ENCODE assay signal across 19 cellular contexts in the genomic region with DNA sequence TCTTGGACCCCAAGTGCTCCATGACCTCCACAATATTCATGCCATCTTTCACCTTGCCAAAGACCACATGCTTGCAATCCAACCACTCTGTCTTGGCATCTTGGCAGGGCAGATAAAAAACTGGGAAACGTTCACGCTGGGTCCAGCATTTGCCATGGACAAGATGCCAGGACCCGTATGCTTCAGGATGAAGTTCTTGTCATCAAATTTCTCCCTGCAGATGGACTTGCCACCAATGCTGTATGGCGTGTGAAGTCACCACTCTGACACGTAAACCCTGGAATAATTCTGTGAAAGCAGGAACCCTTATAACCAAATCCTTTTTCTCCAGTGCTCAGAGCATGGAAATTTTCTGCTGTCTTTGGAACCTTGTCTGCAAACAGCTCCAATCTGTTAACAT. TPM values are rescaled to one million over a fixed set of nuclear protein-coding genes. Genes with fewer than 3 reads are reported as not detected.
DNase-seq lines count a peak whose midpoint lies in the region; ATAC-seq, FAIRE-seq and TF ChIP-seq lines count a peak whose summit lies in the region.
"Had no signal": no experiment of that assay in that cellular context is flagged by ENCODE, and none has a peak within 500 bp of the region (broad histone marks: within the 10 kb centered on the region; RNA-seq: fewer than 3 reads in every experiment).

No MANE protein-coding gene starts in this region.

- in situ Hi-C loops in HepG2 (cut with HindIII; ENCODE audit: extremely low pct_ligation_motif_present, low pct_unique_long_range_greater_than_20kb): no loop called here

- intact Hi-C loops in activated CD8-positive, alpha-beta T cell treated with anti-CD3 and anti-CD28 coated beads for 36 hours (cut with micrococcal nuclease): no loop called here
- intact Hi-C loops in HepG2 (cut with micrococcal nuclease; ENCODE audit: unreplicated experiment) (no loop called here), right lobe of liver (cut with DNase I) (no loop called here)

- TF ChIP-seq CTCF in activated CD8-positive, alpha-beta T cell treated with anti-CD3 and anti-CD28 coated beads for 36 hours (IDR thresholded peaks at IDR 0.05): no peak
- TF ChIP-seq CTCF in HepG2 (CRISPR knock-in tag; IDR thresholded peaks at IDR 0.05) (no peak), right lobe of liver (IDR thresholded peaks at IDR 0.05) (no peak), D721Med (IDR thresholded peaks at IDR 0.05; ENCODE audit: insufficient read depth, missing control alignments) (no peak)

- POLR2A ChIA-PET in activated CD8-positive, alpha-beta T cell treated with anti-CD3 and anti-CD28 coated beads, Interleukin-2, amount 10 ng/mL, durations not matched to agents 7 days and 5 days (lab: Charles Lee): no interaction called here
- POLR2A ChIA-PET in activated CD8-positive, alpha-beta T cell treated with anti-CD3 and anti-CD28 coated beads for 36 hours (lab: Charles Lee): interaction anchor here (1.3 kb wide), 1 partner anchor 88 kb away, joined by 6 read pairs; no protein-coding TSS in a partner anchor
- POLR2A ChIA-PET in HepG2 (lab: Yijun Ruan, JAX): no interaction called here

- H3K36me3 Mint-ChIP-seq in activated CD8-positive, alpha-beta T cell treated with anti-CD3 and anti-CD28 coated beads, Interleukin-2, amount 10 ng/mL, durations not matched to agents 7 days and 5 days (ENCODE audit: low read depth): peaks cover 71% of the 10 kb centered on the region
- peaks cover 54% of the 10 kb centered on the region for H3K36me3 Mint-ChIP-seq in activated CD8-positive, alpha-beta T cell treated with anti-CD3 and anti-CD28 coated beads for 36 hours (ENCODE audit: low read depth)
- peaks cover 100% of the 10 kb centered on the region for H3K36me3 Mint-ChIP-seq in stimulated activated effector memory CD8-positive, alpha-beta T cell treated with anti-CD3 and anti-CD28 coated beads, Interleukin-12 subunit alpha, Interleukin-12 subunit beta, amount 100 ng/mL, for 72 hours

- no peaks in the 10 kb centered on the region for H3K79me2 ChIP-seq in HepG2 (ENCODE audit: insufficient read depth, low read length)

- H3K27me3 Mint-ChIP-seq in activated CD8-positive, alpha-beta T cell treated with anti-CD3 and anti-CD28 coated beads, Interleukin-2, amount 10 ng/mL, durations not matched to agents 7 days and 5 days (ENCODE audit: low read depth): no peaks in the 10 kb centered on the region
- no peaks in the 10 kb centered on the region for H3K27me3 Mint-ChIP-seq in activated CD8-positive, alpha-beta T cell treated with anti-CD3 and anti-CD28 coated beads for 36 hours

- H3K9ac ChIP-seq in HepG2 (ENCODE audit: insufficient read depth, low read depth, low read length): no peak overlapping the region
- H3K9ac ChIP-seq: GM23248 had no signal

- H3K4me3 ChIP-seq in HepG2 (replicated peaks in 1 of 3; ENCODE audit: insufficient read depth in 1 of 3, low read depth in 2 of 3, low read length in 3 of 3): no peak overlapping the region
- no peak overlapping the region for H3K4me3 ChIP-seq in right lobe of liver
- H3K4me3 ChIP-seq: GM23248 had no signal

- CTCF ChIA-PET in activated CD8-positive, alpha-beta T cell treated with anti-CD3 and anti-CD28 coated beads, Interleukin-2, amount 10 ng/mL, durations not matched to agents 7 days and 5 days (lab: Charles Lee): interaction anchor here (0.8 to 0.9 kb wide), 2 partner anchors 26 to 68 kb away, joined by 3 read pairs; no protein-coding TSS in a partner anchor
- CTCF ChIA-PET in activated CD8-positive, alpha-beta T cell treated with anti-CD3 and anti-CD28 coated beads for 36 hours (lab: Charles Lee): interaction anchor here (1.0 kb wide), 2 partner anchors 114 to 123 kb away, joined by 3 read pairs; a partner anchor contains a TSS
- CTCF ChIA-PET in HepG2 (lab: Yijun Ruan, JAX; ENCODE audit: low intra/inter-chr PET ratio, low total read pairs): no interaction called here

- no peak for ATAC-seq in activated CD8-positive, alpha-beta T cell treated with anti-CD3 and anti-CD28 coated beads, Interleukin-2, amount 10 ng/mL, durations not matched to agents 7 days and 5 days
- no peak for ATAC-seq in activated CD8-positive, alpha-beta T cell treated with anti-CD3 and anti-CD28 coated beads for 36 hours
- ATAC-seq in HepG2: no peak
- no peak for ATAC-seq in right lobe of liver
- ATAC-seq in stimulated activated effector memory CD8-positive, alpha-beta T cell treated with anti-CD3 and anti-CD28 coated beads, Interleukin-12 subunit alpha, Interleukin-12 subunit beta, amount 100 ng/mL, for 72 hours: no peak
- ATAC-seq: HCT116 had no signal

- H3K4me1 ChIP-seq in HepG2 (ENCODE audit: insufficient read depth, low read length) (0 out of 2 replicates have a peak, but pooled peaks cover 15% of the 10 kb centered on the region), right lobe of liver (peaks cover 0 to 17% (median 2%) of the 10 kb centered on the region in 4 donors)

- H3K4me3 Mint-ChIP-seq in activated CD8-positive, alpha-beta T cell treated with anti-CD3 and anti-CD28 coated beads, Interleukin-2, amount 10 ng/mL, durations not matched to agents 7 days and 5 days: no peak overlapping the region
- no peak overlapping the region for H3K4me3 Mint-ChIP-seq in activated CD8-positive, alpha-beta T cell treated with anti-CD3 and anti-CD28 coated beads for 36 hours
- no peak overlapping the region for H3K4me3 Mint-ChIP-seq in stimulated activated effector memory CD8-positive, alpha-beta T cell treated with anti-CD3 and anti-CD28 coated beads, Interleukin-12 subunit alpha, Interleukin-12 subunit beta, amount 100 ng/mL, for 72 hours
- H3K4me3 Mint-ChIP-seq: CD14-positive monocyte had no signal

- 98% methylated on average over 5 of the region's 5 CpGs for WGBS in HepG2 (ENCODE audit: low lambda C conversion rate)
- 92% methylated on average over 2 of the region's 5 CpGs for WGBS in right lobe of liver (ENCODE audit: insufficient coverage, low coverage, low lambda C conversion rate, missing lambda C conversion rate)

- no peaks in the 10 kb centered on the region for H3K27me3 ChIP-seq in HepG2 (ENCODE audit: control insufficient read depth in 1 of 2, insufficient read depth in 2 of 2, low read length in 2 of 2)
- H3K27me3 ChIP-seq in right lobe of liver: no peaks in the 10 kb centered on the region

- no peaks in the 10 kb centered on the region for H3K9me3 Mint-ChIP-seq in activated CD8-positive, alpha-beta T cell treated with anti-CD3 and anti-CD28 coated beads, Interleukin-2, amount 10 ng/mL, durations not matched to agents 7 days and 5 days (ENCODE audit: insufficient read depth)
- H3K9me3 Mint-ChIP-seq in activated CD8-positive, alpha-beta T cell treated with anti-CD3 and anti-CD28 coated beads for 36 hours: no peaks in the 10 kb centered on the region
- no peaks in the 10 kb centered on the region for H3K9me3 Mint-ChIP-seq in stimulated activated effector memory CD8-positive, alpha-beta T cell treated with anti-CD3 and anti-CD28 coated beads, Interleukin-12 subunit alpha, Interleukin-12 subunit beta, amount 100 ng/mL, for 72 hours
- H3K9me3 Mint-ChIP-seq: CD14-positive monocyte had no signal

- TF ChIP-seq RAD21 in HepG2 (CRISPR knock-in tag; IDR thresholded peaks at IDR 0.05): no peak

- no peak for DNase-seq in activated CD8-positive, alpha-beta T cell treated with anti-CD3 and anti-CD28 coated beads, Interleukin-2, amount 10 ng/mL, durations not matched to agents 7 days and 5 days
- no peak for DNase-seq in activated CD8-positive, alpha-beta T cell treated with anti-CD3 and anti-CD28 coated beads for 36 hours
- no peak for DNase-seq in HepG2 (ENCODE audit: low spot score)
- no peak for DNase-seq in right lobe of liver
- peak; percentile 12 for DNase-seq in cerebellar cortex (ENCODE audit: low spot score)
- no peak for DNase-seq in stimulated activated effector memory CD8-positive, alpha-beta T cell treated with anti-CD3 and anti-CD28 coated beads, Interleukin-12 subunit alpha, Interleukin-12 subunit beta, amount 100 ng/mL, for 72 hours (ENCODE audit: low spot score in 2 of 2)
- DNase-seq in D721Med (ENCODE audit: insufficient read length, low spot score): no peak
- no peak for DNase-seq in amygdala (lab: John Stamatoyannopoulos, UW)
- DNase-seq: DMS 273 treated with DMSO at 0.1 percent for 48 hours; GM23248; Karpas-422; MM.1S; NCI-H1105; NCI-H1694 treated with DMSO at 0.1 percent for 48 hours; NCI-H69; NK-92 treated with Interleukin-12 subunit alpha and Interleukin-12 subunit beta, amount 100 ng/mL, for 24 hours; OCI-M1 had no signal

- peak overlapping the region; percentile 6 for H3K27ac Mint-ChIP-seq in activated CD8-positive, alpha-beta T cell treated with anti-CD3 and anti-CD28 coated beads, Interleukin-2, amount 10 ng/mL, durations not matched to agents 7 days and 5 days
- no peak overlapping the region for H3K27ac Mint-ChIP-seq in activated CD8-positive, alpha-beta T cell treated with anti-CD3 and anti-CD28 coated beads for 36 hours
- H3K27ac Mint-ChIP-seq in stimulated activated effector memory CD8-positive, alpha-beta T cell treated with anti-CD3 and anti-CD28 coated beads, Interleukin-12 subunit alpha, Interleukin-12 subunit beta, amount 100 ng/mL, for 72 hours: peak overlapping the region; percentile 63

- no peak overlapping the region for H3K4me2 ChIP-seq in HepG2 (ENCODE audit: low read depth, low read length)

- H3K4me1 Mint-ChIP-seq in activated CD8-positive, alpha-beta T cell treated with anti-CD3 and anti-CD28 coated beads, Interleukin-2, amount 10 ng/mL, durations not matched to agents 7 days and 5 days (ENCODE audit: low read depth): peaks cover 48% of the 10 kb centered on the region
- H3K4me1 Mint-ChIP-seq in activated CD8-positive, alpha-beta T cell treated with anti-CD3 and anti-CD28 coated beads for 36 hours (ENCODE audit: low read depth): peaks cover 38% of the 10 kb centered on the region
- peaks cover 46% of the 10 kb centered on the region for H3K4me1 Mint-ChIP-seq in stimulated activated effector memory CD8-positive, alpha-beta T cell treated with anti-CD3 and anti-CD28 coated beads, Interleukin-12 subunit alpha, Interleukin-12 subunit beta, amount 100 ng/mL, for 72 hours
- H3K4me1 Mint-ChIP-seq: CD14-positive monocyte had no signal

- peaks cover 20 to 84% of the 10 kb centered on the region in 2 experiments for H3K36me3 ChIP-seq in HepG2 (replicated peaks in 1 of 2; ENCODE audit: control insufficient read depth in 1 of 2, insufficient read depth in 2 of 2, low read length in 2 of 2)
- peaks cover 0 to 51% (median 29%) of the 10 kb centered on the region in 4 donors for H3K36me3 ChIP-seq in right lobe of liver

- no peaks in the 10 kb centered on the region for H3K9me3 ChIP-seq in HepG2 (ENCODE audit: low read length)
- H3K9me3 ChIP-seq in right lobe of liver: no peaks in the 10 kb centered on the region

- TF ChIP-seq EP300 in HepG2 (IDR thresholded peaks at IDR 0.05; ENCODE audit: low read depth in 2 of 2, low read length in 2 of 2) (no peak), HepG2 (CRISPR knock-in tag; IDR thresholded peaks at IDR 0.05; ENCODE audit: borderline replicate concordance) (no peak)

- TF ChIP-seq POLR2A in HepG2 (IDR thresholded peaks at IDR 0.05; ENCODE audit: insufficient read depth in 1 of 2, low read depth in 2 of 2, low read length in 2 of 2) (no peak), right lobe of liver (IDR thresholded peaks at IDR 0.05) (no peak)

- no peak overlapping the region for H2AFZ ChIP-seq in HepG2 (ENCODE audit: low read length)
- H2AFZ ChIP-seq: GM23248 had no signal

- H3K27ac ChIP-seq in HepG2 (ENCODE audit: extremely low read length, insufficient read depth, low read length) (no peak overlapping the region), right lobe of liver (no peak overlapping the region)
- H3K27ac ChIP-seq: GM23248 had no signal

- BruUV-seq in HepG2 (replicated peaks; lab: Mats Ljungman, UMichigan): no TSS peak

- no peaks in the 10 kb centered on the region for H4K20me1 ChIP-seq in HepG2 (ENCODE audit: insufficient read depth, low read length)

- FAIRE-seq in HepG2 (lab: Jason Lieb, UNC): no peak
- FAIRE-seq in D721Med (lab: Jason Lieb, UNC): no peak

RNA-seq across cellular contexts. Expression of a gene that starts 21.5 kb away (rescaled TPM):
- total RNA-seq in activated CD8-positive, alpha-beta T cell treated with anti-CD3 and anti-CD28 coated beads, Interleukin-2, amount 10 ng/mL, durations not matched to agents 7 days and 5 days: 10 to 100 TPM; 64.4 to 64.7 TPM
- 10 to 100 TPM; 56.7 to 59.7 TPM for total RNA-seq in activated CD8-positive, alpha-beta T cell treated with anti-CD3 and anti-CD28 coated beads for 36 hours
- total RNA-seq in HepG2 (2016; rRNA removed; fragmentation: Illumina TruSeq; extraction: Trizol) (100 and 114 TPM in 2 replicates), right lobe of liver (10 to 100 TPM; 17.0 to 28.5 (median 21.5) TPM)
- total RNA-seq in HepG2 (2016; cell fraction: cytosol; rRNA removed; fragmentation: Illumina TruSeq; extraction: Trizol; ENCODE audit: low read depth): 34.2 and 39.4 TPM in 2 replicates
- 93.7 and 119 TPM in 2 replicates for total RNA-seq in HepG2 (2016; cell fraction: insoluble cytoplasmic fraction; rRNA removed; fragmentation: Illumina TruSeq; extraction: Trizol)
- total RNA-seq in HepG2 (2016; cell fraction: membrane; rRNA removed; fragmentation: Illumina TruSeq; extraction: Trizol): 65.8 and 70.3 TPM in 2 replicates
- total RNA-seq in HepG2 (2016; cell fraction: nucleus; rRNA removed; fragmentation: Illumina TruSeq; extraction: Trizol): 79.5 and 91.1 TPM in 2 replicates
- polyA plus RNA-seq in HepG2 (2011; rRNA removed): 202 and 209 TPM in 2 replicates
- polyA plus RNA-seq in HepG2 (2011; cell fraction: cytosol; rRNA removed): 91.7 and 128 TPM in 2 replicates
- polyA plus RNA-seq in HepG2 (2011; cell fraction: nucleus; rRNA removed): 359 and 415 TPM in 2 replicates
- polyA plus RNA-seq in HepG2 (2012): 100 and 126 TPM in 2 replicates
- 35.1 and 35.8 TPM in 2 replicates for polyA plus RNA-seq in HepG2 (2016; cell fraction: cytosol; fragmentation: Illumina TruSeq; extraction: Trizol; ENCODE audit: low read depth)
- polyA plus RNA-seq in HepG2 (2016; cell fraction: insoluble cytoplasmic fraction; fragmentation: Illumina TruSeq; extraction: Trizol; ENCODE audit: low read depth): 160 and 184 TPM in 2 replicates
- polyA plus RNA-seq in HepG2 (2016; cell fraction: membrane; fragmentation: Illumina TruSeq; extraction: Trizol; ENCODE audit: low read depth): 62.2 and 66.8 TPM in 2 replicates
- polyA plus RNA-seq in HepG2 (2016; cell fraction: nucleus; fragmentation: Illumina TruSeq; extraction: Trizol; ENCODE audit: insufficient read depth, low read depth): 277 TPM in 2 replicates
- polyA minus RNA-seq in HepG2 (2011; rRNA and poly(A)+ RNA removed; ENCODE audit: low replicate concordance): 74.3 and 87.7 TPM in 2 replicates
- polyA minus RNA-seq in HepG2 (2011; cell fraction: cytosol; rRNA and poly(A)+ RNA removed): 102 and 132 TPM in 2 replicates
- polyA minus RNA-seq in HepG2 (2011; cell fraction: nucleus; rRNA and poly(A)+ RNA removed): 80.2 and 123 TPM in 2 replicates

RNA-seq across cellular contexts. Expression of a gene that starts 34.4 kb away (rescaled TPM):
- total RNA-seq in activated CD8-positive, alpha-beta T cell treated with anti-CD3 and anti-CD28 coated beads, Interleukin-2, amount 10 ng/mL, durations not matched to agents 7 days and 5 days: 10 to 100 TPM; 64.2 to 71.5 TPM
- total RNA-seq in activated CD8-positive, alpha-beta T cell treated with anti-CD3 and anti-CD28 coated beads for 36 hours: 10 to 100 TPM; 48.7 to 53.2 TPM
- total RNA-seq in HepG2 (2016; rRNA removed; fragmentation: Illumina TruSeq; extraction: Trizol) (45.7 and 109 TPM in 2 replicates), right lobe of liver (10 to 100 TPM; 20.3 to 45.4 (median 32.2) TPM)
- total RNA-seq in HepG2 (2016; cell fraction: cytosol; rRNA removed; fragmentation: Illumina TruSeq; extraction: Trizol; ENCODE audit: low read depth): 31.6 and 37.7 TPM in 2 replicates
- total RNA-seq in HepG2 (2016; cell fraction: insoluble cytoplasmic fraction; rRNA removed; fragmentation: Illumina TruSeq; extraction: Trizol): 40.9 and 111 TPM in 2 replicates
- 40.3 and 50.9 TPM in 2 replicates for total RNA-seq in HepG2 (2016; cell fraction: membrane; rRNA removed; fragmentation: Illumina TruSeq; extraction: Trizol)
- total RNA-seq in HepG2 (2016; cell fraction: nucleus; rRNA removed; fragmentation: Illumina TruSeq; extraction: Trizol): 138 and 175 TPM in 2 replicates
- 87.2 and 87.6 TPM in 2 replicates for polyA plus RNA-seq in HepG2 (2011; rRNA removed)
- 33.2 and 46.3 TPM in 2 replicates for polyA plus RNA-seq in HepG2 (2011; cell fraction: cytosol; rRNA removed)
- polyA plus RNA-seq in HepG2 (2011; cell fraction: nucleus; rRNA removed): 67.6 and 82.1 TPM in 2 replicates
- polyA plus RNA-seq in HepG2 (2012): 91.6 and 103 TPM in 2 replicates
- polyA plus RNA-seq in HepG2 (2016; cell fraction: cytosol; fragmentation: Illumina TruSeq; extraction: Trizol; ENCODE audit: low read depth): 12.2 and 15.7 TPM in 2 replicates
- 37.5 and 38.4 TPM in 2 replicates for polyA plus RNA-seq in HepG2 (2016; cell fraction: insoluble cytoplasmic fraction; fragmentation: Illumina TruSeq; extraction: Trizol; ENCODE audit: low read depth)
- 22.7 and 27.3 TPM in 2 replicates for polyA plus RNA-seq in HepG2 (2016; cell fraction: membrane; fragmentation: Illumina TruSeq; extraction: Trizol; ENCODE audit: low read depth)
- polyA plus RNA-seq in HepG2 (2016; cell fraction: nucleus; fragmentation: Illumina TruSeq; extraction: Trizol; ENCODE audit: insufficient read depth, low read depth): 273 and 274 TPM in 2 replicates
- 41.3 and 47.7 TPM in 2 replicates for polyA minus RNA-seq in HepG2 (2011; rRNA and poly(A)+ RNA removed; ENCODE audit: low replicate concordance)
- 41.9 and 57.0 TPM in 2 replicates for polyA minus RNA-seq in HepG2 (2011; cell fraction: cytosol; rRNA and poly(A)+ RNA removed)
- 147 and 171 TPM in 2 replicates for polyA minus RNA-seq in HepG2 (2011; cell fraction: nucleus; rRNA and poly(A)+ RNA removed)
